ENCODE assay signal across 1 cellular context in the genomic region with DNA sequence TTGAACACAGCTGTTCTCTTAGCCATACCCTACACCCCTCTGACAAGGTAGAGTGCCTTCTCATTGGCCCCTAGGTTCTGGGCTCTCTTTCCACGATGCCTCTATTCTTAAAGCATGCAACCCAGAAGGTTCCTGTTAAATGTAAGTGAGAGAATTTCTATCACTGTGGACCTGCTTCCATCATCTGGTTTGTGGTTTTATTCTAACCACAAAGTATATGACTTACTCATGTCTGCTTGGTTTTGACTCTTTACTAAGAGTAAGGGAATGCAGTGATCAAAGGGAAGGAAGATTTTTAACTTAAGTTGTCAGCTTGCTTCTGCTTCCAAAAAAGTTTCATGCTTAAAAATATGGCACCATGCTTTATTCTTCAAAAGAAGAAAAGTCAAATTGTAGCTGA.
TF ChIP-seq lines count a peak whose summit lies in the region.

No MANE protein-coding gene starts in this region.

TF ChIP-seq in SK-N-SH, 30 proteins besides CTCF, POLR2A, EP300 and RAD21 (continued from another document):
- TF ChIP-seq ZBTB33 (IDR thresholded peaks at IDR 0.05; ENCODE audit: borderline replicate concordance, low read depth) (0 out of 2 replicates have a peak, but pooled peaks have one; percentile 70), FOXJ3 (CRISPR knock-in tag; IDR thresholded peaks at IDR 0.05) (no peak), RCOR1 (IDR thresholded peaks at IDR 0.05; ENCODE audit: low read length) (no peak), YY1 (IDR thresholded peaks at IDR 0.05; ENCODE audit: low read depth) (peak; percentile 43; the same call in 1 of the 2 replicates), GATA2 (CRISPR knock-in tag; IDR thresholded peaks at IDR 0.05) (no peak), SIN3A (IDR thresholded peaks at IDR 0.05; ENCODE audit: borderline replicate concordance, low read depth, low read length) (no peak), NFIC (IDR thresholded peaks at IDR 0.05; ENCODE audit: borderline replicate concordance) (peak; percentile 89), NRF1 (IDR thresholded peaks at IDR 0.05; ENCODE audit: low read depth, low read length) (no peak), SMC3 (IDR thresholded peaks at IDR 0.05; ENCODE audit: low read depth, low read length) (no peak), JUND (IDR thresholded peaks at IDR 0.05) (peak; percentile 98), POLR2AphosphoS5 (IDR thresholded peaks at IDR 0.05; ENCODE audit: low read depth, low read length) (peak; percentile 81)
- TF ChIP-seq, protein P1, sequence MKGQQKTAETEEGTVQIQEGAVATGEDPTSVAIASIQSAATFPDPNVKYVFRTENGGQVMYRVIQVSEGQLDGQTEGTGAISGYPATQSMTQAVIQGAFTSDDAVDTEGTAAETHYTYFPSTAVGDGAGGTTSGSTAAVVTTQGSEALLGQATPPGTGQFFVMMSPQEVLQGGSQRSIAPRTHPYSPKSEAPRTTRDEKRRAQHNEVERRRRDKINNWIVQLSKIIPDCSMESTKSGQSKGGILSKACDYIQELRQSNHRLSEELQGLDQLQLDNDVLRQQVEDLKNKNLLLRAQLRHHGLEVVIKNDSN (IDR thresholded peaks at IDR 0.05; ENCODE audit: borderline replicate concordance, low read depth), result no peak
- TF ChIP-seq, protein P2, sequence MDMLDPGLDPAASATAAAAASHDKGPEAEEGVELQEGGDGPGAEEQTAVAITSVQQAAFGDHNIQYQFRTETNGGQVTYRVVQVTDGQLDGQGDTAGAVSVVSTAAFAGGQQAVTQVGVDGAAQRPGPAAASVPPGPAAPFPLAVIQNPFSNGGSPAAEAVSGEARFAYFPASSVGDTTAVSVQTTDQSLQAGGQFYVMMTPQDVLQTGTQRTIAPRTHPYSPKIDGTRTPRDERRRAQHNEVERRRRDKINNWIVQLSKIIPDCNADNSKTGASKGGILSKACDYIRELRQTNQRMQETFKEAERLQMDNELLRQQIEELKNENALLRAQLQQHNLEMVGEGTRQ (IDR thresholded peaks at IDR 0.05; ENCODE audit: borderline replicate concordance, low read depth, low read length), result no peak
- TF ChIP-seq, protein P3, sequence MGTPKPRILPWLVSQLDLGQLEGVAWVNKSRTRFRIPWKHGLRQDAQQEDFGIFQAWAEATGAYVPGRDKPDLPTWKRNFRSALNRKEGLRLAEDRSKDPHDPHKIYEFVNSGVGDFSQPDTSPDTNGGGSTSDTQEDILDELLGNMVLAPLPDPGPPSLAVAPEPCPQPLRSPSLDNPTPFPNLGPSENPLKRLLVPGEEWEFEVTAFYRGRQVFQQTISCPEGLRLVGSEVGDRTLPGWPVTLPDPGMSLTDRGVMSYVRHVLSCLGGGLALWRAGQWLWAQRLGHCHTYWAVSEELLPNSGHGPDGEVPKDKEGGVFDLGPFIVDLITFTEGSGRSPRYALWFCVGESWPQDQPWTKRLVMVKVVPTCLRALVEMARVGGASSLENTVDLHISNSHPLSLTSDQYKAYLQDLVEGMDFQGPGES (IDR thresholded peaks at IDR 0.05; ENCODE audit: low read depth, low read length), result no peak
TF ChIP-seq in SK-N-SH: peak in this region for 14.
